ENCODE assay signal across 13 cellular contexts in the genomic region with DNA sequence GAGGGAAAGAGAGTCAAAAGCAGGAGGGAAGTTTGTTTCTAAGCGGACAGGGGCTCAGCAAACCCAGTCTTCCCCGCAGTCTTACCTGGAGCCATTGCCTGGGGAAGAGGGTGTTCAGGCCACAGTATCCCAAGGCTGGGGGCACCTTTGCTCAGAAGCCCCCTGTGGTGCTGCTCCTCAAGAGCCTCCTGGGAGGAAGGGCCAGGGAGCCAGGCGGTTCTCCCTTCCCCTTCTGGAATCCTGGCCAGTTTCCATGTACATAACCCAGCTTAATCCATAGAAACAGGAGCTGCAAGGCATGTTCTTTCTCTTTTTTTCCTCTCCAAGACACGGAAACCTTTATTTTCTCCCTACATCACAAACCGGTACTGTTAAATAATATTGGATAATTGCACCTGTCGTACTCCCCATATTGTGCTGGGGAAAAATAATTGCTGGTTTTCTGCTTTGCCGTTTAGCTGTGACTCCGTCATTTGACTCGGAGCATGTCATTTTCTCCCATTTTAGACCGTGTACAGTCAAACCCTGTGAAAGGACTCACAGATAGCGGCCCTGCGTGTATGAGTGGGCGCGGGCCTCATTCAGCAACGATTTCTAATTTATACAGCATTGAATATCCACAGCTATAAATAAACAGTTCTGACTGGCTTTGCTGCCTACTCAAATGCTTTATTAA.
DNase-seq lines count a peak whose midpoint lies in the region; ATAC-seq, FAIRE-seq and TF ChIP-seq lines count a peak whose summit lies in the region.
"Had no signal": no experiment of that assay in that cellular context is flagged by ENCODE, and none has a peak within 500 bp of the region (broad histone marks: within the 10 kb centered on the region; RNA-seq: fewer than 3 reads in every experiment).

No MANE protein-coding gene starts in this region.

- H3K27ac ChIP-seq in BLaER1 treated with 17β-estradiol and CSF1 and Interleukin-3, amounts not matched to agents 10 nM and 100 nM = peak overlapping the region in 6 of 11 experiments; percentile 1 to 61 (median 45); a peak in 10 of 22 replicates
- H3K27ac ChIP-seq in GM23338 (ENCODE audit: low read depth) (no peak overlapping the region), neutrophil (peak overlapping the region; percentile 48)
- H3K27ac ChIP-seq: SJCRH30, upper lobe of left lung had no signal

- no peak overlapping the region for H3K4me3 Mint-ChIP-seq in GM23338
- peak overlapping the region; percentile 74 for H3K4me3 Mint-ChIP-seq in activated naive CD8-positive, alpha-beta T cell treated with anti-CD3 and anti-CD28 coated beads for 36 hours

- no peak overlapping the region; the same call in 1 of the 2 replicates for H3K27ac Mint-ChIP-seq in GM23338
- H3K27ac Mint-ChIP-seq in activated naive CD8-positive, alpha-beta T cell treated with anti-CD3 and anti-CD28 coated beads for 36 hours = peak overlapping the region; percentile 98

- H3F3A ChIP-seq in GM23338 (replicated peaks; ENCODE audit: low read depth) = no peaks in the 10 kb centered on the region

- no peaks in the 10 kb centered on the region for H3K27me3 ChIP-seq in BLaER1 treated with 17β-estradiol and CSF1 and Interleukin-3, amounts not matched to agents 10 nM and 100 nM
- H3K27me3 ChIP-seq in GM23338 (ENCODE audit: insufficient read depth) (no peaks in the 10 kb centered on the region), neutrophil (no peaks in the 10 kb centered on the region)
- H3K27me3 ChIP-seq: SJCRH30, upper lobe of left lung had no signal

- no peak for ATAC-seq in GM23338

- H3K9me2 ChIP-seq in GM23338 (ENCODE audit: insufficient read depth) = no peaks in the 10 kb centered on the region

- peaks cover 0 to 10% (median 0%) of the 10 kb centered on the region in 11 experiments; a peak in 1 of 22 replicates for H3K9me3 ChIP-seq in BLaER1 treated with 17β-estradiol and CSF1 and Interleukin-3, amounts not matched to agents 10 nM and 100 nM (replicated peaks in 1 of 11)
- H3K9me3 ChIP-seq in neutrophil = no peaks in the 10 kb centered on the region
- H3K9me3 ChIP-seq: SJCRH30, upper lobe of left lung had no signal

- peaks cover 3 to 53% (median 24%) of the 10 kb centered on the region in 10 experiments; a peak in 18 of 20 replicates for H3K4me1 ChIP-seq in BLaER1 treated with 17β-estradiol and CSF1 and Interleukin-3, amounts not matched to agents 10 nM and 100 nM
- H3K4me1 ChIP-seq in GM23338 (ENCODE audit: insufficient read depth) (no peaks in the 10 kb centered on the region), neutrophil (ENCODE audit: control insufficient read depth in 1 of 2, insufficient read depth in 1 of 2, low read depth in 1 of 2, low read length in 1 of 2) (peaks cover 35 to 44% of the 10 kb centered on the region in 2 experiments)
- H3K4me1 ChIP-seq: SJCRH30 had no signal

- H3K9ac ChIP-seq in BLaER1 treated with 17β-estradiol and CSF1 and Interleukin-3, amounts not matched to agents 10 nM and 100 nM = peak overlapping the region in 1 of 11 experiments; percentile 7; a peak in 1 of 22 replicates

- no peaks in the 10 kb centered on the region for H3K36me3 Mint-ChIP-seq in GM23338 (ENCODE audit: low read depth)
- H3K36me3 Mint-ChIP-seq in activated naive CD8-positive, alpha-beta T cell treated with anti-CD3 and anti-CD28 coated beads for 36 hours = peaks cover 59% of the 10 kb centered on the region

- DNase-seq in GM23338 (ENCODE audit: low spot score) (no peak), GM12892 (ENCODE audit: insufficient read length) (no peak), GOT3 (lab: John Stamatoyannopoulos, UW) (no peak), HuH-7 (ENCODE audit: low spot score) (no peak), NCI-H524 treated with DMSO at 0.1 percent for 48 hours (lab: John Stamatoyannopoulos, UW) (no peak)
- peak; percentile 46 for DNase-seq in activated naive CD8-positive, alpha-beta T cell treated with anti-CD3 and anti-CD28 coated beads for 36 hours
- DNase-seq: effector CD8-positive, alpha-beta T cell; H7; NCI-H187 had no signal

- no peaks in the 10 kb centered on the region for H4K20me1 ChIP-seq in BLaER1 treated with 17β-estradiol and CSF1 and Interleukin-3, amounts not matched to agents 10 nM and 100 nM
- no peaks in the 10 kb centered on the region for H4K20me1 ChIP-seq in GM23338 (replicated peaks; ENCODE audit: insufficient read depth)

- H3K4me1 Mint-ChIP-seq in GM23338 = peaks cover 6% of the 10 kb centered on the region; the same call in 2 of the 3 replicates
- peaks cover 67% of the 10 kb centered on the region for H3K4me1 Mint-ChIP-seq in activated naive CD8-positive, alpha-beta T cell treated with anti-CD3 and anti-CD28 coated beads for 36 hours

- H2AFZ ChIP-seq in GM23338 = peak overlapping the region; percentile 78

- TF ChIP-seq POLR2A in GM12892 (IDR thresholded peaks at IDR 0.05; ENCODE audit: low read depth, low read length) = no peak

- H3K4me3 ChIP-seq in BLaER1 treated with 17β-estradiol and CSF1 and Interleukin-3, amounts not matched to agents 10 nM and 100 nM = no peak overlapping the region
- H3K4me3 ChIP-seq in GM23338 = no peak overlapping the region
- H3K4me3 ChIP-seq in neutrophil (ENCODE audit: low read depth in 1 of 2, low read length in 1 of 2) = no peak overlapping the region
- H3K4me3 ChIP-seq: SJCRH30, upper lobe of left lung had no signal

- FAIRE-seq in GM12892 (lab: Jason Lieb, UNC) = no peak

- no peaks in the 10 kb centered on the region for H3K9me3 Mint-ChIP-seq in GM23338
- H3K9me3 Mint-ChIP-seq in activated naive CD8-positive, alpha-beta T cell treated with anti-CD3 and anti-CD28 coated beads for 36 hours = peaks cover 13% of the 10 kb centered on the region

- peak overlapping the region in 9 of 11 experiments; percentile 17 to 67 (median 45); a peak in 12 of 22 replicates for H3K4me2 ChIP-seq in BLaER1 treated with 17β-estradiol and CSF1 and Interleukin-3, amounts not matched to agents 10 nM and 100 nM
- no peak overlapping the region for H3K4me2 ChIP-seq in GM23338

- peaks cover 4% of the 10 kb centered on the region for H3K27me3 Mint-ChIP-seq in GM23338 (ENCODE audit: insufficient read depth, low read depth, poor library complexity)
- no peaks in the 10 kb centered on the region for H3K27me3 Mint-ChIP-seq in activated naive CD8-positive, alpha-beta T cell treated with anti-CD3 and anti-CD28 coated beads for 36 hours

- no peaks in the 10 kb centered on the region for H3K36me3 ChIP-seq in BLaER1 treated with 17β-estradiol and CSF1 and Interleukin-3, amounts not matched to agents 10 nM and 100 nM
- no peaks in the 10 kb centered on the region for H3K36me3 ChIP-seq in GM23338 (ENCODE audit: insufficient read depth)
- H3K36me3 ChIP-seq in neutrophil = no peaks in the 10 kb centered on the region
- H3K36me3 ChIP-seq: SJCRH30, upper lobe of left lung had no signal

- no peak for TF ChIP-seq CTCF in GM23338 (conservative IDR thresholded peaks at IDR 0.05; ENCODE audit: low read depth in 2 of 2)
- TF ChIP-seq CTCF in neutrophil (IDR thresholded peaks at IDR 0.05) = no peak

- no peaks in the 10 kb centered on the region for H3K79me2 ChIP-seq in GM23338 (replicated peaks; ENCODE audit: insufficient read depth)

TF ChIP-seq in GM23338, 12 proteins besides CTCF, POLR2A, EP300 and RAD21 (continues in another document):
- TF ChIP-seq STAT1 (IDR thresholded peaks at IDR 0.05; ENCODE audit: unreplicated experiment) (no peak), EZH2phosphoT487 (IDR thresholded peaks at IDR 0.05; ENCODE audit: unreplicated experiment) (no peak), JUNB (IDR thresholded peaks at IDR 0.05; ENCODE audit: unreplicated experiment) (no peak), CREB1 (CRISPR knock-in tag; IDR thresholded peaks at IDR 0.05; ENCODE audit: low read depth) (no peak), EZH2 (IDR thresholded peaks at IDR 0.05; ENCODE audit: low read depth, unreplicated experiment) (no peak), NANOG (IDR thresholded peaks at IDR 0.05; ENCODE audit: borderline replicate concordance) (no peak), POLR2AphosphoS5 (IDR thresholded peaks at IDR 0.05; ENCODE audit: low read depth) (no peak), ZNF114 (CRISPR knock-in tag; IDR thresholded peaks at IDR 0.05) (no peak)
- TF ChIP-seq, protein P1, sequence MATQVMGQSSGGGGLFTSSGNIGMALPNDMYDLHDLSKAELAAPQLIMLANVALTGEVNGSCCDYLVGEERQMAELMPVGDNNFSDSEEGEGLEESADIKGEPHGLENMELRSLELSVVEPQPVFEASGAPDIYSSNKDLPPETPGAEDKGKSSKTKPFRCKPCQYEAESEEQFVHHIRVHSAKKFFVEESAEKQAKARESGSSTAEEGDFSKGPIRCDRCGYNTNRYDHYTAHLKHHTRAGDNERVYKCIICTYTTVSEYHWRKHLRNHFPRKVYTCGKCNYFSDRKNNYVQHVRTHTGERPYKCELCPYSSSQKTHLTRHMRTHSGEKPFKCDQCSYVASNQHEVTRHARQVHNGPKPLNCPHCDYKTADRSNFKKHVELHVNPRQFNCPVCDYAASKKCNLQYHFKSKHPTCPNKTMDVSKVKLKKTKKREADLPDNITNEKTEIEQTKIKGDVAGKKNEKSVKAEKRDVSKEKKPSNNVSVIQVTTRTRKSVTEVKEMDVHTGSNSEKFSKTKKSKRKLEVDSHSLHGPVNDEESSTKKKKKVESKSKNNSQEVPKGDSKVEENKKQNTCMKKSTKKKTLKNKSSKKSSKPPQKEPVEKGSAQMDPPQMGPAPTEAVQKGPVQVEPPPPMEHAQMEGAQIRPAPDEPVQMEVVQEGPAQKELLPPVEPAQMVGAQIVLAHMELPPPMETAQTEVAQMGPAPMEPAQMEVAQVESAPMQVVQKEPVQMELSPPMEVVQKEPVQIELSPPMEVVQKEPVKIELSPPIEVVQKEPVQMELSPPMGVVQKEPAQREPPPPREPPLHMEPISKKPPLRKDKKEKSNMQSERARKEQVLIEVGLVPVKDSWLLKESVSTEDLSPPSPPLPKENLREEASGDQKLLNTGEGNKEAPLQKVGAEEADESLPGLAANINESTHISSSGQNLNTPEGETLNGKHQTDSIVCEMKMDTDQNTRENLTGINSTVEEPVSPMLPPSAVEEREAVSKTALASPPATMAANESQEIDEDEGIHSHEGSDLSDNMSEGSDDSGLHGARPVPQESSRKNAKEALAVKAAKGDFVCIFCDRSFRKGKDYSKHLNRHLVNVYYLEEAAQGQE (IDR thresholded peaks at IDR 0.05; ENCODE audit: unreplicated experiment) = no peak
- TF ChIP-seq, protein P2, sequence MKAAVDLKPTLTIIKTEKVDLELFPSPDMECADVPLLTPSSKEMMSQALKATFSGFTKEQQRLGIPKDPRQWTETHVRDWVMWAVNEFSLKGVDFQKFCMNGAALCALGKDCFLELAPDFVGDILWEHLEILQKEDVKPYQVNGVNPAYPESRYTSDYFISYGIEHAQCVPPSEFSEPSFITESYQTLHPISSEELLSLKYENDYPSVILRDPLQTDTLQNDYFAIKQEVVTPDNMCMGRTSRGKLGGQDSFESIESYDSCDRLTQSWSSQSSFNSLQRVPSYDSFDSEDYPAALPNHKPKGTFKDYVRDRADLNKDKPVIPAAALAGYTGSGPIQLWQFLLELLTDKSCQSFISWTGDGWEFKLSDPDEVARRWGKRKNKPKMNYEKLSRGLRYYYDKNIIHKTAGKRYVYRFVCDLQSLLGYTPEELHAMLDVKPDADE (IDR thresholded peaks at IDR 0.05) = no peak
